8 cellular contexts compared by ENCODE assay signal in the genomic region with DNA sequence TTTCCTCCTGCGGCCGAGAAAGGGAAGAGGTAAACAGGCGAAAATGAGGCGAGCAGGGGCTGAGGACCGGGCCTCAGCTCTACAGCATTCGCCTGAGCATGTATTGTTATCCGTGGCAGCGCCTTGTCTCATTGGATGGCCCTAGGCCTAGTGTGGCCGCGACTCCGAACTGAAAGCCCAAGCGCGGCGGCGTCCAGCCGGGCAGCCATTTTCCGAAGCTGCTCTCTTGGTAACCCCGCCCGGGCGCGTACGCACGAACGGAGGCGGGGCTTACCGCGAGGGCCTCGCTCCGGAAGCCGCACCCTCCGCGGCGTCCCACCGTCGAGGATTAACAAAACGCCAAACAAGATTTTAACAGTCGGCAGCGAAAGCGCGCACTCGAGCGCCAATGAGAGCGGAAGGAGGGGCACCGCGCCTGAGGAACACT. TPM values are rescaled to one million over a fixed set of nuclear protein-coding genes. Genes with fewer than 3 reads are reported as not detected.
DNase-seq lines count a peak whose midpoint lies in the region; ATAC-seq, FAIRE-seq and TF ChIP-seq lines count a peak whose summit lies in the region.

No MANE protein-coding gene starts in this region.

- peak overlapping the region; percentile 89 for H3K27ac ChIP-seq in endothelial cell of umbilical vein (ENCODE audit: insufficient read depth, low read depth, low read length)
- H3K27ac ChIP-seq in subcutaneous abdominal adipose tissue (ENCODE audit: low read depth, low read length): peak overlapping the region; percentile 94

- H3K9me1 ChIP-seq in endothelial cell of umbilical vein (replicated peaks; ENCODE audit: control insufficient read depth, extremely low read depth, insufficient read depth, low read length): no peaks in the 10 kb centered on the region

- peak overlapping the region; percentile 27 to 95 (median 78) for H3K4me3 ChIP-seq in endothelial cell of umbilical vein (replicated peaks in 1 of 3; ENCODE audit: insufficient read depth in 1 of 3, low read depth in 1 of 3, low read length in 3 of 3)
- peak overlapping the region; percentile 94 to 98 (median 97) for H3K4me3 ChIP-seq in subcutaneous abdominal adipose tissue (ENCODE audit: low read depth in 1 of 5, low read length in 5 of 5)

- no peaks in the 10 kb centered on the region for H4K20me1 ChIP-seq in endothelial cell of umbilical vein (replicated peaks; ENCODE audit: control insufficient read depth, extremely low read depth, insufficient read depth, low read length)

- peak overlapping the region; percentile 74 to 98 (median 97) for H3K4me3 Mint-ChIP-seq in naive thymus-derived CD8-positive, alpha-beta T cell

- peaks cover 41% of the 10 kb centered on the region for H3K79me2 ChIP-seq in endothelial cell of umbilical vein (ENCODE audit: control insufficient read depth, insufficient read depth, low read length)

- H3K27me3 Mint-ChIP-seq in naive thymus-derived CD8-positive, alpha-beta T cell: peaks cover 0 to under 1% (median 0%) of the 10 kb centered on the region in 5 donors

- H2AFZ ChIP-seq in endothelial cell of umbilical vein (ENCODE audit: low read depth, low read length): peak overlapping the region; percentile 77

- CTCF ChIA-PET in endothelial cell of umbilical vein (lab: Charles Lee): interaction anchor here (0.6 to 1.1 kb wide), 3 partner anchors 260 to 311 kb away, joined by 3 to 5 read pairs (median 4); no protein-coding TSS in a partner anchor

- H3K27me3 ChIP-seq in endothelial cell of umbilical vein (ENCODE audit: control insufficient read depth in 2 of 2, insufficient read depth in 2 of 2, low read length in 2 of 2) (peaks cover 0 to 3% of the 10 kb centered on the region in 2 experiments), subcutaneous abdominal adipose tissue (ENCODE audit: control insufficient read depth in 5 of 5, insufficient read depth in 4 of 5, low read length in 5 of 5) (no peaks in the 10 kb centered on the region)

- no peak for FAIRE-seq in endothelial cell of umbilical vein (lab: Jason Lieb, UNC)

- peaks cover 0 to 9% (median 0%) of the 10 kb centered on the region in 9 donors for H3K9me3 Mint-ChIP-seq in naive thymus-derived CD8-positive, alpha-beta T cell

- no TSS peak for BruUV-seq in endothelial cell of umbilical vein (replicated peaks; lab: Mats Ljungman, UMichigan)

- peak; percentile 94 for DNase-seq in activated CD8-positive, alpha-beta memory T cell treated with anti-CD3 and anti-CD28 coated beads, Interleukin-2, amount 50 U/mL, for 4 hours
- no peak for DNase-seq in endothelial cell of umbilical vein (ENCODE audit: low read depth, low spot score)
- DNase-seq in naive thymus-derived CD8-positive, alpha-beta T cell: peak in 3 of 10 donors; percentile 93 to 98 (median 95)
- DNase-seq in NCI-H2081 (lab: John Stamatoyannopoulos, UW): no peak

- ATAC-seq in HG03439 (IDR thresholded peaks at IDR 0.05; ENCODE audit: unreplicated experiment) (peak; percentile 72), GM18909 (IDR thresholded peaks at IDR 0.05; ENCODE audit: poor library complexity, unreplicated experiment) (no peak)
- no peak for ATAC-seq in naive thymus-derived CD8-positive, alpha-beta T cell

- intact Hi-C loops in endothelial cell of umbilical vein (cut with micrococcal nuclease): loop anchor here (1.0 to 5.0 kb wide), 4 partner anchors 253 to 686 kb away; no protein-coding TSS in a partner anchor

- in situ Hi-C loops in GM18951 (cut with MboI; ENCODE audit: low sequenced_read_pairs, unreplicated experiment): no loop called here

- H3K9me3 ChIP-seq in endothelial cell of umbilical vein (replicated peaks; ENCODE audit: control insufficient read depth, insufficient read depth, low read length) (no peaks in the 10 kb centered on the region), subcutaneous abdominal adipose tissue (ENCODE audit: control insufficient read depth in 5 of 5, low read length in 5 of 5) (no peaks in the 10 kb centered on the region)

- POLR2A ChIA-PET in endothelial cell of umbilical vein (lab: Charles Lee): interaction anchor here (0.6 kb wide), 1 partner anchor 347 kb away, joined by 5 read pairs; no protein-coding TSS in a partner anchor
- POLR2A ChIA-PET in naive thymus-derived CD8-positive, alpha-beta T cell (lab: Charles Lee): interaction anchor here (0.6 to 1.9 kb wide), 15 partner anchors 10 to 1359 kb away, joined by 3 to 9 read pairs (median 4); a partner anchor contains a TSS

- TF ChIP-seq CTCF in endothelial cell of umbilical vein (IDR thresholded peaks at IDR 0.05; ENCODE audit: extremely low read depth in 1 of 2, insufficient read depth in 1 of 2, low read depth in 1 of 2, low read length in 2 of 2): no peak

- H3K27ac Mint-ChIP-seq in naive thymus-derived CD8-positive, alpha-beta T cell: peak overlapping the region; percentile 99 to 100 (median 100)

- H3K36me3 ChIP-seq in endothelial cell of umbilical vein (ENCODE audit: control insufficient read depth in 2 of 2, extremely low read depth in 1 of 2, insufficient read depth in 2 of 2, low read length in 2 of 2) (no peaks in the 10 kb centered on the region), subcutaneous abdominal adipose tissue (ENCODE audit: control insufficient read depth in 5 of 5, insufficient read depth in 5 of 5, low read length in 5 of 5) (peaks cover 0 to 2% (median 0%) of the 10 kb centered on the region in 5 donors)

- peak overlapping the region; percentile 54 for H3K4me2 ChIP-seq in endothelial cell of umbilical vein (ENCODE audit: insufficient read depth, low read length)

- TF ChIP-seq POLR2A in GM18951 (IDR thresholded peaks at IDR 0.05; ENCODE audit: extremely low read depth, insufficient read depth, insufficient read length) (peak; percentile 96), endothelial cell of umbilical vein (IDR thresholded peaks at IDR 0.05; ENCODE audit: low read depth, low read length) (peak; percentile 98)

- dilution Hi-C loops in endothelial cell of umbilical vein (cut with MboI; ENCODE audit: extremely low pct_ligation_motif_present, low sequenced_read_pairs): no loop called here

- peaks cover 13% of the 10 kb centered on the region for H3K4me1 ChIP-seq in endothelial cell of umbilical vein (ENCODE audit: control insufficient read depth, extremely low read depth, insufficient read depth, low read length)
- peaks cover 4 to 25% (median 23%) of the 10 kb centered on the region in 5 donors for H3K4me1 ChIP-seq in subcutaneous abdominal adipose tissue (ENCODE audit: control insufficient read depth in 5 of 5, insufficient read depth in 5 of 5, low read length in 5 of 5)

- H3K36me3 Mint-ChIP-seq in naive thymus-derived CD8-positive, alpha-beta T cell: peaks cover 0 to 7% (median 0%) of the 10 kb centered on the region in 3 donors

- H3K4me1 Mint-ChIP-seq in naive thymus-derived CD8-positive, alpha-beta T cell: peaks cover 17 to 50% (median 35%) of the 10 kb centered on the region in 4 donors

- H3K9ac ChIP-seq in endothelial cell of umbilical vein (replicated peaks; ENCODE audit: extremely low read depth, insufficient read depth, low read length): peak overlapping the region; percentile 96
- H3K9ac ChIP-seq in subcutaneous abdominal adipose tissue (ENCODE audit: low read length in 5 of 5): peak overlapping the region; percentile 92 to 98 (median 98)

TF ChIP-seq in endothelial cell of umbilical vein, 7 proteins besides CTCF, POLR2A, EP300 and RAD21:
- TF ChIP-seq, protein P1, sequence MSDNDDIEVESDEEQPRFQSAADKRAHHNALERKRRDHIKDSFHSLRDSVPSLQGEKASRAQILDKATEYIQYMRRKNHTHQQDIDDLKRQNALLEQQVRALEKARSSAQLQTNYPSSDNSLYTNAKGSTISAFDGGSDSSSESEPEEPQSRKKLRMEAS (IDR thresholded peaks at IDR 0.05; ENCODE audit: insufficient read depth, insufficient read length): no peak
- TF ChIP-seq MYC (IDR thresholded peaks at IDR 0.05; ENCODE audit: low read depth, low read length) (no peak), FOS (IDR thresholded peaks at IDR 0.05; ENCODE audit: borderline replicate concordance, insufficient read depth, low read length) (no peak), JUN (IDR thresholded peaks at IDR 0.05; ENCODE audit: borderline replicate concordance, insufficient read depth, insufficient read length, low read depth) (no peak), EZH2 (IDR thresholded peaks at IDR 0.05; ENCODE audit: borderline replicate concordance, low read depth, low read length, severe bottlenecking) (no peak), POLR2AphosphoS5 (IDR thresholded peaks at IDR 0.05; ENCODE audit: insufficient read depth, low read depth, low read length) (peak; percentile 96), GATA2 (IDR thresholded peaks at IDR 0.05; ENCODE audit: insufficient read depth, insufficient read length, low read depth, low read length) (no peak)
TF ChIP-seq in endothelial cell of umbilical vein: peak in this region for 1.

RNA-seq across cellular contexts. Expression of a gene that starts 0.8 kb away (rescaled TPM):
- total RNA-seq in endothelial cell of umbilical vein: 37.8 and 38.4 TPM in 2 replicates
- polyA plus RNA-seq in endothelial cell of umbilical vein: 4.5 and 7.0 TPM in 2 replicates
- polyA plus RNA-seq in endothelial cell of umbilical vein (2011; cell fraction: cytosol; rRNA removed): 9.3 and 10.6 TPM in 2 replicates
- polyA plus RNA-seq in endothelial cell of umbilical vein (2011; cell fraction: nucleus; rRNA removed): 5.8 and 10.7 TPM in 2 replicates
- polyA plus RNA-seq in endothelial cell of umbilical vein (2012): 12.3 and 28.4 TPM in 2 replicates
- polyA minus RNA-seq in endothelial cell of umbilical vein: 5.3 and 6.4 TPM in 2 replicates
- polyA minus RNA-seq in endothelial cell of umbilical vein (2011; cell fraction: cytosol; rRNA and poly(A)+ RNA removed): 37.3 TPM
- 5.7 and 7.2 TPM in 2 replicates for polyA minus RNA-seq in endothelial cell of umbilical vein (2011; cell fraction: nucleus; rRNA and poly(A)+ RNA removed)
- 10 to 100 TPM; 37.5 to 39.1 TPM for total RNA-seq in naive thymus-derived CD8-positive, alpha-beta T cell
- polyA plus RNA-seq in naive thymus-derived CD8-positive, alpha-beta T cell: 10 to 100 TPM; 22.2 to 25.5 (median 24.6) TPM
